In the genomic region with DNA sequence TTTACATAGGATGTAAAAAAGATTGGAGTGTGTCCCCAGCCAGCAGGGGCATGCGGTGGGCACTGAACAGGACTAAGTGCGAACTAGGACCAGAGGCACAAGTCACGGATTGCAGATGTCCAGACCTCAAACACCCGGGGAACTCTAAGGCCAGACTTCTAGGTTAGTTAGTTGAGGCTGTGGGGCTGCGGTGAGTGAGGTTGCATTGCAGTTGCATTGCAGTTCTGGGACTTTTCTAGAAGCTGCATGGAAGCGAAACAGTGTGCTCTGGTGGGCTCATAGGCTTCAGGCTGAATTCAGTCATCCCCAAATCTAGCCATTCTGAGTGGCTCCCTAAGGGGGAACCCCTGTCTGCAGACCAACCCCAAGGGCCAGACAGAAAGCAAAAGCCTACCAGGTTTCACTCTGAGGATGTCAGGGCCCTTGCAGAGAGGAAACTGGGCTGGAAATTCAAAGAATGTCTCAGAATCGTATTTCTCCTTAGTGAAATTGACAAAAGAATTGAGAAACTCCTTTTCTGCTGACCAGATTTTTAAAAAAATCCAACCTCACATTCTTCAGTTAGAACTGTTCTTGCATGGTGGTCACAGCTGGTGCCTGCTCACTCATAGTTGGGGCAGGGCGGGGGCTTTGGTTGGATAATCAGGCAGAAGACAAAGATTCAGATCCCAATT, we compare ENCODE assay signal across 1 cellular context.
TF ChIP-seq lines count a peak whose summit lies in the region.

No MANE protein-coding gene starts in this region.

TF ChIP-seq in GM12878, 131 proteins besides CTCF, POLR2A, EP300 and RAD21 (continued from another document and continues in another):
- TF ChIP-seq PAX5 (IDR thresholded peaks at IDR 0.05; ENCODE audit: borderline replicate concordance, low read depth, low read length) (peak; percentile 82), MTA3 (IDR thresholded peaks at IDR 0.05; ENCODE audit: borderline replicate concordance, low read length) (no peak; the same call in 1 of the 2 replicates), STAT1 (conservative IDR thresholded peaks at IDR 0.05) (no peak), GATAD2B (conservative IDR thresholded peaks at IDR 0.05; ENCODE audit: low read depth) (peak; percentile 55), SRF (IDR thresholded peaks at IDR 0.05; ENCODE audit: low read depth in 2 of 2, low read length in 2 of 2) (peak in 1 of 2 experiments; percentile 44; a peak in 1 of 4 replicates), SIX5 (IDR thresholded peaks at IDR 0.05; ENCODE audit: low read depth, low read length, severe bottlenecking) (no peak), SP1 (IDR thresholded peaks at IDR 0.05; ENCODE audit: low read depth, low read length) (peak; percentile 29), CREM (IDR thresholded peaks at IDR 0.05; ENCODE audit: low read depth) (peak; percentile 27; the same call in 1 of the 2 replicates), HSF1 (IDR thresholded peaks at IDR 0.05; ENCODE audit: low read depth, low read length) (no peak), TAF1 (IDR thresholded peaks at IDR 0.05; ENCODE audit: borderline replicate concordance, low read depth, low read length) (0 out of 2 replicates have a peak, but pooled peaks have one; percentile 31), CREB1 (IDR thresholded peaks at IDR 0.05; ENCODE audit: low read depth) (peak; percentile 45; the same call in 1 of the 2 replicates), SPI1 (IDR thresholded peaks at IDR 0.05; ENCODE audit: borderline replicate concordance, insufficient read depth, low read depth, low read length) (peak; percentile 35), IRF4 (IDR thresholded peaks at IDR 0.05; ENCODE audit: low read depth, low read length) (peak; percentile 70), CUX1 (IDR thresholded peaks at IDR 0.05; ENCODE audit: insufficient replicate concordance, low read depth, low read length) (peak; percentile 57), SREBF1 (IDR thresholded peaks at IDR 0.05; ENCODE audit: low read length) (peak; percentile 13; the same call in 1 of the 2 replicates), IKZF2 (IDR thresholded peaks at IDR 0.05) (peak; percentile 86 to 98), DPF2 (IDR thresholded peaks at IDR 0.05) (peak; percentile 58), RAD51 (IDR thresholded peaks at IDR 0.05) (peak; percentile 6; the same call in 1 of the 2 replicates), HDAC2 (IDR thresholded peaks at IDR 0.05) (no peak), ZNF24 (IDR thresholded peaks at IDR 0.05) (peak; percentile 4; the same call in 1 of the 2 replicates), NFIC (IDR thresholded peaks at IDR 0.05; ENCODE audit: low read depth, low read length) (peak; percentile 89), ETV6 (conservative IDR thresholded peaks at IDR 0.05 in 1 of 2, IDR thresholded peaks at IDR 0.05 in 1 of 2; ENCODE audit: borderline replicate concordance in 1 of 2, low read depth in 1 of 2) (peak in 1 of 2 experiments; percentile 82; a peak in 2 of 4 replicates), SKIL (IDR thresholded peaks at IDR 0.05; ENCODE audit: low read depth, poor library complexity, severe bottlenecking) (peak; percentile 97), LARP7 (IDR thresholded peaks at IDR 0.05) (peak; percentile 38; the same call in 1 of the 2 replicates), PKNOX1 (IDR thresholded peaks at IDR 0.05) (peak; percentile 45; the same call in 1 of the 2 replicates), NR2F1 (conservative IDR thresholded peaks at IDR 0.05) (0 out of 2 replicates have a peak, but pooled peaks have one; percentile 50), IKZF1 (conservative IDR thresholded peaks at IDR 0.05) (peak; percentile 87), MLLT1 (IDR thresholded peaks at IDR 0.05) (peak; percentile 93), SMC3 (IDR thresholded peaks at IDR 0.05; ENCODE audit: borderline replicate concordance, low read length) (peak; percentile 44; the same call in 1 of the 2 replicates), CEBPB (IDR thresholded peaks at IDR 0.05; ENCODE audit: borderline replicate concordance in 1 of 2, low read depth in 2 of 2, low read length in 2 of 2) (peak in 1 of 2 experiments; percentile 42; a peak in 1 of 4 replicates)
- TF ChIP-seq, protein P1, sequence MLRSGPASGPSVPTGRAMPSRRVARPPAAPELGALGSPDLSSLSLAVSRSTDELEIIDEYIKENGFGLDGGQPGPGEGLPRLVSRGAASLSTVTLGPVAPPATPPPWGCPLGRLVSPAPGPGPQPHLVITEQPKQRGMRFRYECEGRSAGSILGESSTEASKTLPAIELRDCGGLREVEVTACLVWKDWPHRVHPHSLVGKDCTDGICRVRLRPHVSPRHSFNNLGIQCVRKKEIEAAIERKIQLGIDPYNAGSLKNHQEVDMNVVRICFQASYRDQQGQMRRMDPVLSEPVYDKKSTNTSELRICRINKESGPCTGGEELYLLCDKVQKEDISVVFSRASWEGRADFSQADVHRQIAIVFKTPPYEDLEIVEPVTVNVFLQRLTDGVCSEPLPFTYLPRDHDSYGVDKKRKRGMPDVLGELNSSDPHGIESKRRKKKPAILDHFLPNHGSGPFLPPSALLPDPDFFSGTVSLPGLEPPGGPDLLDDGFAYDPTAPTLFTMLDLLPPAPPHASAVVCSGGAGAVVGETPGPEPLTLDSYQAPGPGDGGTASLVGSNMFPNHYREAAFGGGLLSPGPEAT (IDR thresholded peaks at IDR 0.05; ENCODE audit: low read depth), result peak; percentile 96
- TF ChIP-seq, protein P2, sequence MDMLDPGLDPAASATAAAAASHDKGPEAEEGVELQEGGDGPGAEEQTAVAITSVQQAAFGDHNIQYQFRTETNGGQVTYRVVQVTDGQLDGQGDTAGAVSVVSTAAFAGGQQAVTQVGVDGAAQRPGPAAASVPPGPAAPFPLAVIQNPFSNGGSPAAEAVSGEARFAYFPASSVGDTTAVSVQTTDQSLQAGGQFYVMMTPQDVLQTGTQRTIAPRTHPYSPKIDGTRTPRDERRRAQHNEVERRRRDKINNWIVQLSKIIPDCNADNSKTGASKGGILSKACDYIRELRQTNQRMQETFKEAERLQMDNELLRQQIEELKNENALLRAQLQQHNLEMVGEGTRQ (IDR thresholded peaks at IDR 0.05; ENCODE audit: borderline replicate concordance, low read depth, low read length), result no peak
- TF ChIP-seq, protein P3, sequence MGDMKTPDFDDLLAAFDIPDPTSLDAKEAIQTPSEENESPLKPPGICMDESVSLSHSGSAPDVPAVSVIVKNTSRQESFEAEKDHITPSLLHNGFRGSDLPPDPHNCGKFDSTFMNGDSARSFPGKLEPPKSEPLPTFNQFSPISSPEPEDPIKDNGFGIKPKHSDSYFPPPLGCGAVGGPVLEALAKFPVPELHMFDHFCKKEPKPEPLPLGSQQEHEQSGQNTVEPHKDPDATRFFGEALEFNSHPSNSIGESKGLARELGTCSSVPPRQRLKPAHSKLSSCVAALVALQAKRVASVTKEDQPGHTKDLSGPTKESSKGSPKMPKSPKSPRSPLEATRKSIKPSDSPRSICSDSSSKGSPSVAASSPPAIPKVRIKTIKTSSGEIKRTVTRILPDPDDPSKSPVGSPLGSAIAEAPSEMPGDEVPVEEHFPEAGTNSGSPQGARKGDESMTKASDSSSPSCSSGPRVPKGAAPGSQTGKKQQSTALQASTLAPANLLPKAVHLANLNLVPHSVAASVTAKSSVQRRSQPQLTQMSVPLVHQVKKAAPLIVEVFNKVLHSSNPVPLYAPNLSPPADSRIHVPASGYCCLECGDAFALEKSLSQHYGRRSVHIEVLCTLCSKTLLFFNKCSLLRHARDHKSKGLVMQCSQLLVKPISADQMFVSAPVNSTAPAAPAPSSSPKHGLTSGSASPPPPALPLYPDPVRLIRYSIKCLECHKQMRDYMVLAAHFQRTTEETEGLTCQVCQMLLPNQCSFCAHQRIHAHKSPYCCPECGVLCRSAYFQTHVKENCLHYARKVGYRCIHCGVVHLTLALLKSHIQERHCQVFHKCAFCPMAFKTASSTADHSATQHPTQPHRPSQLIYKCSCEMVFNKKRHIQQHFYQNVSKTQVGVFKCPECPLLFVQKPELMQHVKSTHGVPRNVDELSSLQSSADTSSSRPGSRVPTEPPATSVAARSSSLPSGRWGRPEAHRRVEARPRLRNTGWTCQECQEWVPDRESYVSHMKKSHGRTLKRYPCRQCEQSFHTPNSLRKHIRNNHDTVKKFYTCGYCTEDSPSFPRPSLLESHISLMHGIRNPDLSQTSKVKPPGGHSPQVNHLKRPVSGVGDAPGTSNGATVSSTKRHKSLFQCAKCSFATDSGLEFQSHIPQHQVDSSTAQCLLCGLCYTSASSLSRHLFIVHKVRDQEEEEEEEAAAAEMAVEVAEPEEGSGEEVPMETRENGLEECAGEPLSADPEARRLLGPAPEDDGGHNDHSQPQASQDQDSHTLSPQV (IDR thresholded peaks at IDR 0.05), result no peak
